Comparison of ENCODE assay signal across 1 cellular context in the genomic region with DNA sequence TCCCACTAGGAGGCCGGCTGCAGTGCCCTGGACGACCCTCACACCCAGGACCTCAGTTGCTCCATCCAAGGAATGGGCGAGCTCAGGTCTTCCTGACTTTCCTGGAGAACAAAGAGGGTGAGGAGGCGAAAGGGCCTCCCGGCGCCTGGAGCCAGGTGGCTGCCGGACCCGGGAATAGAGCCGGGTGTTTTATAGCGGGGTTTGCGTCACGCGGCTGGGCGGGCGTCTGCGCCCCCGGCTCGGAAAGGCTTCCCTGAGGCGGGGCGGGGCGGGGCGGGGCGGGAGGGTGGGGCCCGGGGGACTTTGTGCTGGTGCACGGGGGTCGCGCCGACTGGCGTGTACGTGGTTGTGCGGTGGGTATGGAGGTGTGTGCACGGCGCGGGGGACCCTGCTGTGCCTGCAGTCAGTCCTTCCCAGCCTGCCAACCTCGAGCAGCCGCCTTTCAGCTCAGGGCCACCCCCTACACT.
TF ChIP-seq lines count a peak whose summit lies in the region.

No MANE protein-coding gene starts in this region.

TF ChIP-seq in SK-N-SH treated with all-trans-retinoic acid at 6 μM for 48 hours, 23 proteins besides CTCF, POLR2A, EP300 and RAD21 (continued from another document):
- TF ChIP-seq ZC3H10 (CRISPR knock-in tag; IDR thresholded peaks at IDR 0.05) (no peak), ISL1 (CRISPR knock-in tag; IDR thresholded peaks at IDR 0.05) (no peak), OSR1 (CRISPR knock-in tag; IDR thresholded peaks at IDR 0.05) (no peak), ZFP3 (CRISPR knock-in tag; IDR thresholded peaks at IDR 0.05) (no peak)
